22 cellular contexts compared by ENCODE assay signal in genomic region chr11:110428040-110428439, GRCh38. TPM values are rescaled to one million over a fixed set of nuclear protein-coding genes. Genes with fewer than 3 reads are reported as not detected.
DNase-seq lines count a peak whose midpoint lies in the region; ATAC-seq, FAIRE-seq and TF ChIP-seq lines count a peak whose summit lies in the region.
"Had no signal": no experiment of that assay in that cellular context is flagged by ENCODE, and none has a peak within 500 bp of the region (broad histone marks: within the 10 kb centered on the region; RNA-seq: fewer than 3 reads in every experiment).

No MANE protein-coding gene starts in this region.

- H3K4me3 ChIP-seq in A549 (no peak overlapping the region), adrenal gland (no peak overlapping the region)
- H3K4me3 ChIP-seq: GM23338, PC-9, SJCRH30 had no signal

- no peak for FAIRE-seq in A549 (lab: Jason Lieb, UNC)
- FAIRE-seq: G401.6 had no signal

- DNase-seq in A549 (ENCODE audit: low read depth in 1 of 2, low spot score in 1 of 2) (no peak), adrenal gland (no peak), NCI-H2029 (lab: John Stamatoyannopoulos, UW) (no peak), left colon (no peak)
- DNase-seq in CD4-positive, alpha-beta T cell: no peak
- DNase-seq: C1 segment of cervical spinal cord, H9, NCI-H1048, NCI-H1417, NCI-H1694, NCI-H2081, NCI-H2227 treated with DMSO at 0.1 percent for 48 hours, NCI-H526 treated with DMSO at 0.1 percent for 48 hours, PC-9, SJCRH30 had no signal

- no peaks in the 10 kb centered on the region for H3K36me3 ChIP-seq in adrenal gland (replicated peaks in 1 of 2)
- H3K36me3 ChIP-seq: SJCRH30 had no signal

- no peak for TF ChIP-seq POLR2A in A549 (IDR thresholded peaks at IDR 0.05; ENCODE audit: low read length)
- TF ChIP-seq POLR2A in adrenal gland (IDR thresholded peaks at IDR 0.05): no peak

- no peak for TF ChIP-seq RAD21 in A549 (conservative IDR thresholded peaks at IDR 0.05 in 1 of 2, IDR thresholded peaks at IDR 0.05 in 1 of 2)

- CTCF ChIA-PET in A549 (lab: Yijun Ruan, JAX): no interaction called here
- CTCF ChIA-PET in CD4-positive, alpha-beta T cell (lab: Charles Lee): no interaction called here

- 88% methylated on average over 2 of the region's 2 CpGs for WGBS in A549 (ENCODE audit: missing lambda C conversion rate)
- WGBS in adrenal gland, 4 donors: 82 to 92% (median 86%) methylated on average over 2 of the region's 2 CpGs

- H3K4me3 Mint-ChIP-seq in CD4-positive, alpha-beta T cell: peak overlapping the region; percentile 80
- H3K4me3 Mint-ChIP-seq in nephron: peak overlapping the region; percentile 48 to 91 (median 89)

- H3K27me3 ChIP-seq in CD4-positive, alpha-beta T cell (ENCODE audit: control insufficient read depth, insufficient read depth, low read length): no peaks in the 10 kb centered on the region
- no peaks in the 10 kb centered on the region for H3K27me3 ChIP-seq in adrenal gland
- H3K27me3 ChIP-seq: SJCRH30 had no signal

- H3K9me3 ChIP-seq in A549 (no peaks in the 10 kb centered on the region), adrenal gland (replicated peaks in 1 of 3) (no peaks in the 10 kb centered on the region)
- no peaks in the 10 kb centered on the region for H3K9me3 ChIP-seq in CD4-positive, alpha-beta T cell (ENCODE audit: control insufficient read depth, low read length)
- H3K9me3 ChIP-seq: SJCRH30 had no signal

- H3K36me3 Mint-ChIP-seq in CD4-positive, alpha-beta T cell (ENCODE audit: low read depth): peaks cover 8% of the 10 kb centered on the region
- H3K36me3 Mint-ChIP-seq in nephron (ENCODE audit: low read depth): no peaks in the 10 kb centered on the region
- H3K36me3 Mint-ChIP-seq: IgD-negative memory B cell had no signal

- TF ChIP-seq EP300 in A549 (IDR thresholded peaks at IDR 0.05): no peak

- POLR2A ChIA-PET in A549 (lab: Yijun Ruan, JAX): no interaction called here
- POLR2A ChIA-PET in CD4-positive, alpha-beta T cell (lab: Charles Lee): no interaction called here

- TF ChIP-seq CTCF in A549 (IDR thresholded peaks at IDR 0.05) (no peak), adrenal gland (IDR thresholded peaks at IDR 0.05) (no peak), nephron (IDR thresholded peaks at IDR 0.05; ENCODE audit: unreplicated experiment in 3 of 3) (no peak)
- TF ChIP-seq CTCF in CD4-positive, alpha-beta T cell (IDR thresholded peaks at IDR 0.05): no peak

- no peak for ATAC-seq in A549
- ATAC-seq in CD4-positive, alpha-beta T cell (ENCODE audit: poor library complexity): no peak
- ATAC-seq in GM19467 (IDR thresholded peaks at IDR 0.05; ENCODE audit: unreplicated experiment): no peak
- no peak for ATAC-seq in left colon
- ATAC-seq: GM23338, Right ventricle myocardium inferior, SK-N-SH treated with all-trans-retinoic acid at 6 μM for 48 hours had no signal

- no peak overlapping the region for H3K4me2 ChIP-seq in A549
- H3K4me2 ChIP-seq: GM23338, PC-9 had no signal

- no peaks in the 10 kb centered on the region for H3K27me3 Mint-ChIP-seq in CD4-positive, alpha-beta T cell
- no peaks in the 10 kb centered on the region for H3K27me3 Mint-ChIP-seq in nephron (ENCODE audit: low read depth)
- H3K27me3 Mint-ChIP-seq: IgD-negative memory B cell had no signal

- intact Hi-C loops in CD4-positive, alpha-beta T cell (cut with DNase I, micrococcal nuclease): loop anchor here in 1 of 2 experiments (10.0 kb wide), 1 partner anchor 1177 kb away; the partner anchor contains the start of gene SIK2
- intact Hi-C loops in adrenal gland (cut with DNase I): loop anchor here in 1 of 2 donors (10.0 kb wide), 1 partner anchor 53 kb away; no protein-coding TSS in a partner anchor
- intact Hi-C loops in left colon (cut with DNase I, micrococcal nuclease): no loop called here

- peaks cover 11% of the 10 kb centered on the region for H3K4me1 ChIP-seq in A549
- H3K4me1 ChIP-seq in adrenal gland (replicated peaks in 1 of 2): peaks cover 15 to 16% of the 10 kb centered on the region in 2 donors

- H3K27ac Mint-ChIP-seq in CD4-positive, alpha-beta T cell: peak overlapping the region; percentile 84
- H3K27ac Mint-ChIP-seq in nephron: peak overlapping the region; percentile 13 to 70 (median 62)
- H3K27ac Mint-ChIP-seq: GM23338, H9 had no signal

- no peak overlapping the region for H3K27ac ChIP-seq in A549
- no peak overlapping the region for H3K27ac ChIP-seq in CD4-positive, alpha-beta T cell (ENCODE audit: low read depth, low read length)
- H3K27ac ChIP-seq in adrenal gland: peak overlapping the region in 3 of 5 donors; percentile 96 to 98 (median 98)
- H3K27ac ChIP-seq: PC-9, SJCRH30 had no signal

- no peaks in the 10 kb centered on the region for H3K9me3 Mint-ChIP-seq in CD4-positive, alpha-beta T cell
- no peaks in the 10 kb centered on the region for H3K9me3 Mint-ChIP-seq in nephron
- H3K9me3 Mint-ChIP-seq: GM23338, IgD-negative memory B cell had no signal

- H3K4me1 Mint-ChIP-seq in CD4-positive, alpha-beta T cell (ENCODE audit: low read depth): peaks cover 39% of the 10 kb centered on the region
- peaks cover 22% of the 10 kb centered on the region for H3K4me1 Mint-ChIP-seq in nephron

TF ChIP-seq in A549, 52 proteins besides CTCF, POLR2A, EP300 and RAD21:
- TF ChIP-seq MAFK (IDR thresholded peaks at IDR 0.05; ENCODE audit: partially characterized antibody) (peak; percentile 79), ZNF302 (CRISPR knock-in tag; IDR thresholded peaks at IDR 0.05) (no peak), HES2 (IDR thresholded peaks at IDR 0.05) (no peak)

RNA-seq across cellular contexts. Expression of gene FDX1, which starts 1.7 kb away (rescaled TPM):
- polyA plus RNA-seq in A549 (2011; rRNA removed) (9.1 and 13.3 TPM in 2 replicates), A549 (2017; fragmentation: RNase III; extraction: RNeasy Plus Mini Kit Qiagen cat#74134 plus additional on column Dnase treatment) (13.3 to 15.0 TPM (median 13.4 TPM) in 3 replicates), adrenal gland (1,000 to 10,000 TPM in 1 of 3 donors, 100 to 1,000 TPM in 1, 10 to 100 TPM in 1; 51.1 to 1,586 (median 165) TPM)
- polyA plus RNA-seq in A549 (2012; cell fraction: cytosol; rRNA removed): 5.4 TPM in 2 replicates
- polyA plus RNA-seq in A549 (2012; cell fraction: nucleus; rRNA removed): 2.8 and 4.6 TPM in 2 replicates
- polyA minus RNA-seq in A549 (2011; rRNA and poly(A)+ RNA removed): 3.0 and 3.2 TPM in 2 replicates
- 10 to 100 TPM; 10.2 to 10.6 TPM for total RNA-seq in CD4-positive, alpha-beta T cell
- total RNA-seq in adrenal gland (1,000 to 10,000 TPM in 1 of 8 donors, 100 to 1,000 TPM in 7; 124 to 1,285 (median 315) TPM), left colon (10 to 100 TPM; 22.6 to 24.0 TPM)

Comparison
In these comparisons a context has a peak if more than half of its experiments do, and no peak if none do; other contexts are left out.
1. H3K27ac ChIP-seq: peak in adrenal gland (3 of 5); none in A549 (0 of 2) and CD4-positive, alpha-beta T cell (single experiment).
2. RNA of gene FDX1, which starts 1.7 kb away (total RNA-seq): 124 to 1,285 TPM in adrenal gland; 22.6 to 24.0 TPM in left colon and 10.2 to 10.6 TPM in CD4-positive, alpha-beta T cell; every median in the first group is over 4 times any median in the second.